Comparison of ENCODE assay signal across 14 cellular contexts in the genomic region with DNA sequence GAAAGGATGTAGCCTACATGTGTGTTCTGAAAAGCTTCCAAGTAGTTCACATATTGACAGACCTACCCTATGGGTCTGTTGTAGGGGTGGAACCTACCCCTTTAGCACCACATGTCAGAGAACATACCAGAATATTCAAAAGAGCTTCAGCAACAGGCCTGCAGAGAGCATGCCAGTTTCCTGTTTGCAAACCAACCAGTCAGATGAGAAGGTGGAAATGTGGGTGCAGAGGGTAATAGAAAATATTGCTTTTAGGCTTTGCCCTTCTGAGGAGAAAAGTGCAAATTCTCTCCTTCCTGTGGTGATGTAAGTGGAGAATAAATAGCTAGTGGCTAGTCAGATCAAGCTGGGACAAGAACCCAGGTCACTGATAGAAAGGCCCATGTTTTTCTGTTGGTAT. TPM values are rescaled to one million over a fixed set of nuclear protein-coding genes. Genes with fewer than 3 reads are reported as not detected.
DNase-seq lines count a peak whose midpoint lies in the region; ATAC-seq, FAIRE-seq and TF ChIP-seq lines count a peak whose summit lies in the region.
"Had no signal": no experiment of that assay in that cellular context is flagged by ENCODE, and none has a peak within 500 bp of the region (broad histone marks: within the 10 kb centered on the region; RNA-seq: fewer than 3 reads in every experiment).

No MANE protein-coding gene starts in this region.

- no peaks in the 10 kb centered on the region for H3K27me3 Mint-ChIP-seq in activated naive CD4-positive, alpha-beta T cell treated with anti-CD3 and anti-CD28 coated beads, Interleukin-2, amount 50 U/mL, for 24 hours
- H3K27me3 Mint-ChIP-seq in astrocyte (ENCODE audit: low read depth, unreplicated experiment): no peaks in the 10 kb centered on the region
- H3K27me3 Mint-ChIP-seq in stimulated activated naive CD8-positive, alpha-beta T cell treated with anti-CD3 and anti-CD28 coated beads, Interleukin-15, amount 100 ng/mL, for 72 hours: no peaks in the 10 kb centered on the region
- no peaks in the 10 kb centered on the region for H3K27me3 Mint-ChIP-seq in endothelial cell (ENCODE audit: unreplicated experiment)

- peak; percentile 58 for FAIRE-seq in astrocyte (lab: Jason Lieb, UNC)

- no peak overlapping the region for H3K4me2 ChIP-seq in astrocyte (ENCODE audit: low read length)

- H3K36me3 ChIP-seq in astrocyte (ENCODE audit: insufficient read depth, low read length): no peaks in the 10 kb centered on the region
- H3K36me3 ChIP-seq: SJSA1 had no signal

- no peak overlapping the region for H3K4me3 ChIP-seq in astrocyte (ENCODE audit: insufficient read depth, low read depth, low read length)
- H3K4me3 ChIP-seq: SJSA1 had no signal

- H3K9ac ChIP-seq in astrocyte (ENCODE audit: low read length): no peak overlapping the region

- H3K27me3 ChIP-seq in astrocyte (ENCODE audit: insufficient read depth, low read length): no peaks in the 10 kb centered on the region
- H3K27me3 ChIP-seq: SJSA1 had no signal

- H3K27ac ChIP-seq in astrocyte (ENCODE audit: low read depth, low read length): no peak overlapping the region
- H3K27ac ChIP-seq: SJSA1 had no signal

- no peaks in the 10 kb centered on the region for H3K9me3 Mint-ChIP-seq in activated naive CD4-positive, alpha-beta T cell treated with anti-CD3 and anti-CD28 coated beads, Interleukin-2, amount 50 U/mL, for 24 hours
- H3K9me3 Mint-ChIP-seq in astrocyte (ENCODE audit: unreplicated experiment) (no peaks in the 10 kb centered on the region), endothelial cell (ENCODE audit: unreplicated experiment) (no peaks in the 10 kb centered on the region)
- H3K9me3 Mint-ChIP-seq in stimulated activated naive CD8-positive, alpha-beta T cell treated with anti-CD3 and anti-CD28 coated beads, Interleukin-15, amount 100 ng/mL, for 72 hours: no peaks in the 10 kb centered on the region

- peak overlapping the region; percentile 19 for H3K4me3 Mint-ChIP-seq in activated naive CD4-positive, alpha-beta T cell treated with anti-CD3 and anti-CD28 coated beads, Interleukin-2, amount 50 U/mL, for 24 hours
- H3K4me3 Mint-ChIP-seq in astrocyte (ENCODE audit: unreplicated experiment): no peak overlapping the region
- H3K4me3 Mint-ChIP-seq in stimulated activated naive CD8-positive, alpha-beta T cell treated with anti-CD3 and anti-CD28 coated beads, Interleukin-15, amount 100 ng/mL, for 72 hours: peak overlapping the region; percentile 5 to 48
- H3K4me3 Mint-ChIP-seq in endothelial cell (ENCODE audit: unreplicated experiment): no peak overlapping the region
- H3K4me3 Mint-ChIP-seq: endodermal cell had no signal

- peaks cover 2% of the 10 kb centered on the region for H3K36me3 Mint-ChIP-seq in activated naive CD4-positive, alpha-beta T cell treated with anti-CD3 and anti-CD28 coated beads, Interleukin-2, amount 50 U/mL, for 24 hours
- H3K36me3 Mint-ChIP-seq in astrocyte (ENCODE audit: low read depth, unreplicated experiment): no peaks in the 10 kb centered on the region
- no peaks in the 10 kb centered on the region for H3K36me3 Mint-ChIP-seq in endothelial cell (ENCODE audit: low read depth, unreplicated experiment)

- no peaks in the 10 kb centered on the region for H3K4me1 ChIP-seq in astrocyte (ENCODE audit: insufficient read depth, low read length)
- H3K4me1 ChIP-seq: SJSA1 had no signal

- DNase-seq in activated naive CD4-positive, alpha-beta T cell (lab: John Stamatoyannopoulos, UW): no peak
- DNase-seq in astrocyte (ENCODE audit: low read depth): no peak
- no peak for DNase-seq in stimulated activated naive CD8-positive, alpha-beta T cell treated with anti-CD3 and anti-CD28 coated beads, Interleukin-15, amount 100 ng/mL, for 72 hours
- DNase-seq in endothelial cell (ENCODE audit: low spot score): no peak
- DNase-seq in DMS53 (lab: John Stamatoyannopoulos, UW): no peak
- DNase-seq: DMS79, endodermal cell, glutamatergic neuron, NCI-H2081, retina had no signal

- ATAC-seq in HG03460 (IDR thresholded peaks at IDR 0.05; ENCODE audit: unreplicated experiment): peak; percentile 67
- peak; percentile 88 for ATAC-seq in stimulated activated naive CD8-positive, alpha-beta T cell treated with anti-CD3 and anti-CD28 coated beads, Interleukin-15, amount 100 ng/mL, for 72 hours
- ATAC-seq in GM21526 (IDR thresholded peaks at IDR 0.05; ENCODE audit: low FRiP score, unreplicated experiment): no peak

- peaks cover 72% of the 10 kb centered on the region for H3K4me1 Mint-ChIP-seq in activated naive CD4-positive, alpha-beta T cell treated with anti-CD3 and anti-CD28 coated beads, Interleukin-2, amount 50 U/mL, for 24 hours
- peaks cover 1% of the 10 kb centered on the region for H3K4me1 Mint-ChIP-seq in astrocyte (ENCODE audit: low read depth, unreplicated experiment)
- H3K4me1 Mint-ChIP-seq in stimulated activated naive CD8-positive, alpha-beta T cell treated with anti-CD3 and anti-CD28 coated beads, Interleukin-15, amount 100 ng/mL, for 72 hours: peaks cover 51% of the 10 kb centered on the region
- H3K4me1 Mint-ChIP-seq in endothelial cell (ENCODE audit: unreplicated experiment): no peaks in the 10 kb centered on the region
- H3K4me1 Mint-ChIP-seq: endodermal cell had no signal

- no peak overlapping the region for H2AFZ ChIP-seq in astrocyte (ENCODE audit: low read depth, low read length)

- peak overlapping the region; percentile 78 for H3K27ac Mint-ChIP-seq in activated naive CD4-positive, alpha-beta T cell treated with anti-CD3 and anti-CD28 coated beads, Interleukin-2, amount 50 U/mL, for 24 hours
- H3K27ac Mint-ChIP-seq in astrocyte (ENCODE audit: unreplicated experiment) (no peak overlapping the region), endothelial cell (ENCODE audit: unreplicated experiment) (no peak overlapping the region)
- no peak overlapping the region for H3K27ac Mint-ChIP-seq in stimulated activated naive CD8-positive, alpha-beta T cell treated with anti-CD3 and anti-CD28 coated beads, Interleukin-15, amount 100 ng/mL, for 72 hours
- H3K27ac Mint-ChIP-seq: endodermal cell had no signal

- H4K20me1 ChIP-seq in astrocyte (ENCODE audit: insufficient read depth, low read length): no peaks in the 10 kb centered on the region

- TF ChIP-seq CTCF in astrocyte (IDR thresholded peaks at IDR 0.05; ENCODE audit: insufficient read depth, low read depth, low read length) (no peak), endothelial cell (IDR thresholded peaks at IDR 0.05; ENCODE audit: unreplicated experiment) (no peak)

- H3K9me3 ChIP-seq in astrocyte (ENCODE audit: insufficient read depth, low read depth, low read length): no peaks in the 10 kb centered on the region
- H3K9me3 ChIP-seq: SJSA1 had no signal

- H3K79me2 ChIP-seq in astrocyte (ENCODE audit: insufficient read depth, low read length): no peaks in the 10 kb centered on the region

RNA-seq across cellular contexts. Expression of a gene that starts 16.4 kb away (rescaled TPM):
- total RNA-seq in astrocyte (7.5 and 8.7 TPM in 2 replicates), endothelial cell (ENCODE audit: unreplicated experiment) (9.6 TPM)

Comparison
In these comparisons a context has a peak if more than half of its experiments do, and no peak if none do; other contexts are left out.
1. H3K4me3 Mint-ChIP-seq: peak in activated naive CD4-positive, alpha-beta T cell treated with anti-CD3 and anti-CD28 coated beads, Interleukin-2, amount 50 U/mL, for 24 hours (single experiment) and stimulated activated naive CD8-positive, alpha-beta T cell treated with anti-CD3 and anti-CD28 coated beads, Interleukin-15, amount 100 ng/mL, for 72 hours (2 of 2); none in astrocyte (single experiment) and endothelial cell (single experiment).